ENCODE assay signal across 8 cellular contexts in the genomic region with DNA sequence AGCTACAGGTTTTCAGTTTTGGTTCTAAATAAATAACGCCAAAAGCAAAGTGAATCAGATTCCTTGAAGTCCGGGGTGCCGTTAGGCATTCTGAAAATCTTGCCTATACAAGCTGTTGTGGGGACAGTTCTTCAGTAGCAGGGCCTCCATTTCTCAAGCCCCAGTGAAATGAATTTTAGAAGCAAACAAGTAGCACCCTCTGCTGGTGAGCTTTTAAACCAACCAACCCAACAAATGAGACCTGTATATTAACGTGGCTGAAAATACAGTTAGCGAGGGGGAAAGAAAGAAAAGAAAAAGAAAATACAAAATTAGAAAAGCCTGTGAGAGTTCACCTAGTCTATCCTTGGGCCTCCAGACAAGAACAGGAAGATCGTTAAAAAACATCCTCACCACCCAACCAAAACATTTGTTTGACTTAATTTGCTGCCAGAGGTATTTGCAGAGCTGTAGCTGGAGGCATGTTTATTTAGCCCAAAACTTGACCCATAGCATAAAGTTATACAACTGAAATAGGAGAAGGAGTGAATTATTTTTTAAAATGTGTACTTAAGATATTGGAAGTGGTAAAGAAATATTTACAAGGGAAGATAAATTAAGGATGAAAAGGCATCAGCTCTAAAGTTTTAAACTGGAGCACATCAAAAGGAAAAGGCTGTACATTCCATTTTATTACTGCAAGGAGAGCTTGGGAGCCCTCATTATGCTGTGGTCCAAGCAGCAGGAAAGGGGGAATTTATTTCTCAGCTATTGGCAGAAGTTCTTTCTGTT.
DNase-seq lines count a peak whose midpoint lies in the region; ATAC-seq, FAIRE-seq and TF ChIP-seq lines count a peak whose summit lies in the region.

No MANE protein-coding gene starts in this region.

- H3K27me3 Mint-ChIP-seq in GM23338 (ENCODE audit: insufficient read depth, low read depth, poor library complexity) (peaks cover 1% of the 10 kb centered on the region), glutamatergic neuron (ENCODE audit: unreplicated experiment) (peaks cover 2% of the 10 kb centered on the region)

- no peak overlapping the region for H3K4me3 ChIP-seq in GM23338

- H3K27ac Mint-ChIP-seq in GM23338 (no peak overlapping the region), glutamatergic neuron (ENCODE audit: unreplicated experiment) (no peak overlapping the region)

- H3K4me1 Mint-ChIP-seq in GM23338 (peaks cover 7% of the 10 kb centered on the region), glutamatergic neuron (ENCODE audit: low read depth, unreplicated experiment) (no peaks in the 10 kb centered on the region)

- intact Hi-C loops in sciatic nerve (cut with DNase I), result no loop called here

- H3K4me3 Mint-ChIP-seq in GM23338 (no peak overlapping the region), glutamatergic neuron (ENCODE audit: unreplicated experiment) (no peak overlapping the region)

- no peaks in the 10 kb centered on the region for H4K20me1 ChIP-seq in GM23338 (replicated peaks; ENCODE audit: insufficient read depth)

- FAIRE-seq in TTC549 (lab: Jason Lieb, UNC), result peak; percentile 76

- 0 out of 2 replicates have a peak, but pooled peaks cover 4% of the 10 kb centered on the region for H3K4me1 ChIP-seq in GM23338 (ENCODE audit: insufficient read depth)

- H3K36me3 Mint-ChIP-seq in GM23338 (ENCODE audit: low read depth) (no peaks in the 10 kb centered on the region), glutamatergic neuron (ENCODE audit: unreplicated experiment) (peaks cover 5% of the 10 kb centered on the region)

- H3K4me2 ChIP-seq in GM23338, result no peak overlapping the region

- H3K36me3 ChIP-seq in GM23338 (ENCODE audit: insufficient read depth), result no peaks in the 10 kb centered on the region

- DNase-seq in EL (peak; percentile 55), GM23338 (ENCODE audit: low spot score) (peak; percentile 86), NCI-H146 treated with DMSO at 0.1 percent for 48 hours (lab: John Stamatoyannopoulos, UW; ENCODE audit: unreplicated experiment) (peak; percentile 53), glutamatergic neuron (no peak), sciatic nerve (ENCODE audit: low spot score) (no peak), cortex of kidney (lab: John Stamatoyannopoulos, UW) (no peak)

- no peaks in the 10 kb centered on the region for H3K27me3 ChIP-seq in GM23338 (ENCODE audit: insufficient read depth)

- H3K9me3 Mint-ChIP-seq in GM23338, result no peaks in the 10 kb centered on the region
- no peaks in the 10 kb centered on the region for H3K9me3 Mint-ChIP-seq in glutamatergic neuron (ENCODE audit: unreplicated experiment)

- H3K79me2 ChIP-seq in GM23338 (replicated peaks; ENCODE audit: insufficient read depth), result no peaks in the 10 kb centered on the region

- no peaks in the 10 kb centered on the region for H3F3A ChIP-seq in GM23338 (replicated peaks; ENCODE audit: low read depth)

- H2AFZ ChIP-seq in GM23338, result no peak overlapping the region

- ATAC-seq in GM23338 (peak; percentile 82), sciatic nerve (peak; percentile 74), GM21381 (IDR thresholded peaks at IDR 0.05; ENCODE audit: unreplicated experiment) (no peak)

- TF ChIP-seq CTCF in GM23338 (conservative IDR thresholded peaks at IDR 0.05; ENCODE audit: low read depth in 2 of 2), result peak; percentile 83 to 88
- peak; percentile 68 for TF ChIP-seq CTCF in glutamatergic neuron (IDR thresholded peaks at IDR 0.05; ENCODE audit: partially characterized antibody, unreplicated experiment)

- H3K27ac ChIP-seq in GM23338 (ENCODE audit: low read depth), result no peak overlapping the region

- no peaks in the 10 kb centered on the region for H3K9me2 ChIP-seq in GM23338 (ENCODE audit: insufficient read depth)

TF ChIP-seq in GM23338, 12 proteins besides CTCF, POLR2A, EP300 and RAD21 (continues in another document):
- TF ChIP-seq CREB1 (CRISPR knock-in tag; IDR thresholded peaks at IDR 0.05; ENCODE audit: low read depth) (no peak), JUNB (IDR thresholded peaks at IDR 0.05; ENCODE audit: unreplicated experiment) (no peak), EZH2phosphoT487 (IDR thresholded peaks at IDR 0.05; ENCODE audit: unreplicated experiment) (no peak), NANOG (IDR thresholded peaks at IDR 0.05; ENCODE audit: borderline replicate concordance) (no peak), STAT1 (IDR thresholded peaks at IDR 0.05; ENCODE audit: unreplicated experiment) (no peak), EZH2 (IDR thresholded peaks at IDR 0.05; ENCODE audit: low read depth, unreplicated experiment) (no peak)
- TF ChIP-seq, protein P1, sequence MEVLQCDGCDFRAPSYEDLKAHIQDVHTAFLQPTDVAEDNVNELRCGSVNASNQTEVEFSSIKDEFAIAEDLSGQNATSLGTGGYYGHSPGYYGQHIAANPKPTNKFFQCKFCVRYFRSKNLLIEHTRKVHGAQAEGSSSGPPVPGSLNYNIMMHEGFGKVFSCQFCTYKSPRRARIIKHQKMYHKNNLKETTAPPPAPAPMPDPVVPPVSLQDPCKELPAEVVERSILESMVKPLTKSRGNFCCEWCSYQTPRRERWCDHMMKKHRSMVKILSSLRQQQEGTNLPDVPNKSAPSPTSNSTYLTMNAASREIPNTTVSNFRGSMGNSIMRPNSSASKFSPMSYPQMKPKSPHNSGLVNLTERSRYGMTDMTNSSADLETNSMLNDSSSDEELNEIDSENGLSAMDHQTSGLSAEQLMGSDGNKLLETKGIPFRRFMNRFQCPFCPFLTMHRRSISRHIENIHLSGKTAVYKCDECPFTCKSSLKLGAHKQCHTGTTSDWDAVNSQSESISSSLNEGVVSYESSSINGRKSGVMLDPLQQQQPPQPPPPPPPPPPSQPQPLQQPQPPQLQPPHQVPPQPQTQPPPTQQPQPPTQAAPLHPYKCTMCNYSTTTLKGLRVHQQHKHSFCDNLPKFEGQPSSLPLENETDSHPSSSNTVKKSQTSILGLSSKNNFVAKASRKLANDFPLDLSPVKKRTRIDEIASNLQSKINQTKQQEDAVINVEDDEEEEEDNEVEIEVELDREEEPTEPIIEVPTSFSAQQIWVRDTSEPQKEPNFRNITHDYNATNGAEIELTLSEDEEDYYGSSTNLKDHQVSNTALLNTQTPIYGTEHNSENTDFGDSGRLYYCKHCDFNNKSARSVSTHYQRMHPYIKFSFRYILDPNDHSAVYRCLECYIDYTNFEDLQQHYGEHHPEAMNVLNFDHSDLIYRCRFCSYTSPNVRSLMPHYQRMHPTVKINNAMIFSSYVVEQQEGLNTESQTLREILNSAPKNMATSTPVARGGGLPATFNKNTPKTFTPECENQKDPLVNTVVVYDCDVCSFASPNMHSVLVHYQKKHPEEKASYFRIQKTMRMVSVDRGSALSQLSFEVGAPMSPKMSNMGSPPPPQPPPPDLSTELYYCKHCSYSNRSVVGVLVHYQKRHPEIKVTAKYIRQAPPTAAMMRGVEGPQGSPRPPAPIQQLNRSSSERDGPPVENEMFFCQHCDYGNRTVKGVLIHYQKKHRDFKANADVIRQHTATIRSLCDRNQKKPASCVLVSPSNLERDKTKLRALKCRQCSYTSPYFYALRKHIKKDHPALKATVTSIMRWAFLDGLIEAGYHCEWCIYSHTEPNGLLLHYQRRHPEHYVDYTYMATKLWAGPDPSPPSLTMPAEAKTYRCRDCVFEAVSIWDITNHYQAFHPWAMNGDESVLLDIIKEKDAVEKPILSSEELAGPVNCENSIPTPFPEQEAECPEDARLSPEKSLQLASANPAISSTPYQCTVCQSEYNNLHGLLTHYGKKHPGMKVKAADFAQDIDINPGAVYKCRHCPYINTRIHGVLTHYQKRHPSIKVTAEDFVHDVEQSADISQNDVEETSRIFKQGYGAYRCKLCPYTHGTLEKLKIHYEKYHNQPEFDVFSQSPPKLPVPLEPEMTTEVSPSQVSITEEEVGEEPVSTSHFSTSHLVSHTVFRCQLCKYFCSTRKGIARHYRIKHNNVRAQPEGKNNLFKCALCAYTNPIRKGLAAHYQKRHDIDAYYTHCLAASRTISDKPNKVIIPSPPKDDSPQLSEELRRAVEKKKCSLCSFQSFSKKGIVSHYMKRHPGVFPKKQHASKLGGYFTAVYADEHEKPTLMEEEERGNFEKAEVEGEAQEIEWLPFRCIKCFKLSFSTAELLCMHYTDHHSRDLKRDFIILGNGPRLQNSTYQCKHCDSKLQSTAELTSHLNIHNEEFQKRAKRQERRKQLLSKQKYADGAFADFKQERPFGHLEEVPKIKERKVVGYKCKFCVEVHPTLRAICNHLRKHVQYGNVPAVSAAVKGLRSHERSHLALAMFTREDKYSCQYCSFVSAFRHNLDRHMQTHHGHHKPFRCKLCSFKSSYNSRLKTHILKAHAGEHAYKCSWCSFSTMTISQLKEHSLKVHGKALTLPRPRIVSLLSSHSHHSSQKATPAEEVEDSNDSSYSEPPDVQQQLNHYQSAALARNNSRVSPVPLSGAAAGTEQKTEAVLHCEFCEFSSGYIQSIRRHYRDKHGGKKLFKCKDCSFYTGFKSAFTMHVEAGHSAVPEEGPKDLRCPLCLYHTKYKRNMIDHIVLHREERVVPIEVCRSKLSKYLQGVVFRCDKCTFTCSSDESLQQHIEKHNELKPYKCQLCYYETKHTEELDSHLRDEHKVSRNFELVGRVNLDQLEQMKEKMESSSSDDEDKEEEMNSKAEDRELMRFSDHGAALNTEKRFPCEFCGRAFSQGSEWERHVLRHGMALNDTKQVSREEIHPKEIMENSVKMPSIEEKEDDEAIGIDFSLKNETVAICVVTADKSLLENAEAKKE (CRISPR knock-in tag; IDR thresholded peaks at IDR 0.05), result no peak
- TF ChIP-seq, protein P2, sequence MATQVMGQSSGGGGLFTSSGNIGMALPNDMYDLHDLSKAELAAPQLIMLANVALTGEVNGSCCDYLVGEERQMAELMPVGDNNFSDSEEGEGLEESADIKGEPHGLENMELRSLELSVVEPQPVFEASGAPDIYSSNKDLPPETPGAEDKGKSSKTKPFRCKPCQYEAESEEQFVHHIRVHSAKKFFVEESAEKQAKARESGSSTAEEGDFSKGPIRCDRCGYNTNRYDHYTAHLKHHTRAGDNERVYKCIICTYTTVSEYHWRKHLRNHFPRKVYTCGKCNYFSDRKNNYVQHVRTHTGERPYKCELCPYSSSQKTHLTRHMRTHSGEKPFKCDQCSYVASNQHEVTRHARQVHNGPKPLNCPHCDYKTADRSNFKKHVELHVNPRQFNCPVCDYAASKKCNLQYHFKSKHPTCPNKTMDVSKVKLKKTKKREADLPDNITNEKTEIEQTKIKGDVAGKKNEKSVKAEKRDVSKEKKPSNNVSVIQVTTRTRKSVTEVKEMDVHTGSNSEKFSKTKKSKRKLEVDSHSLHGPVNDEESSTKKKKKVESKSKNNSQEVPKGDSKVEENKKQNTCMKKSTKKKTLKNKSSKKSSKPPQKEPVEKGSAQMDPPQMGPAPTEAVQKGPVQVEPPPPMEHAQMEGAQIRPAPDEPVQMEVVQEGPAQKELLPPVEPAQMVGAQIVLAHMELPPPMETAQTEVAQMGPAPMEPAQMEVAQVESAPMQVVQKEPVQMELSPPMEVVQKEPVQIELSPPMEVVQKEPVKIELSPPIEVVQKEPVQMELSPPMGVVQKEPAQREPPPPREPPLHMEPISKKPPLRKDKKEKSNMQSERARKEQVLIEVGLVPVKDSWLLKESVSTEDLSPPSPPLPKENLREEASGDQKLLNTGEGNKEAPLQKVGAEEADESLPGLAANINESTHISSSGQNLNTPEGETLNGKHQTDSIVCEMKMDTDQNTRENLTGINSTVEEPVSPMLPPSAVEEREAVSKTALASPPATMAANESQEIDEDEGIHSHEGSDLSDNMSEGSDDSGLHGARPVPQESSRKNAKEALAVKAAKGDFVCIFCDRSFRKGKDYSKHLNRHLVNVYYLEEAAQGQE (IDR thresholded peaks at IDR 0.05; ENCODE audit: unreplicated experiment), result no peak

Comparison
In these comparisons a context has a peak if more than half of its experiments do, and no peak if none do; other contexts are left out.
1. DNase-seq: peak in EL (single experiment), GM23338 (single experiment) and NCI-H146 treated with DMSO at 0.1 percent for 48 hours (single experiment); none in glutamatergic neuron (single experiment), sciatic nerve (single experiment) and cortex of kidney (single experiment).